In the genomic region with DNA sequence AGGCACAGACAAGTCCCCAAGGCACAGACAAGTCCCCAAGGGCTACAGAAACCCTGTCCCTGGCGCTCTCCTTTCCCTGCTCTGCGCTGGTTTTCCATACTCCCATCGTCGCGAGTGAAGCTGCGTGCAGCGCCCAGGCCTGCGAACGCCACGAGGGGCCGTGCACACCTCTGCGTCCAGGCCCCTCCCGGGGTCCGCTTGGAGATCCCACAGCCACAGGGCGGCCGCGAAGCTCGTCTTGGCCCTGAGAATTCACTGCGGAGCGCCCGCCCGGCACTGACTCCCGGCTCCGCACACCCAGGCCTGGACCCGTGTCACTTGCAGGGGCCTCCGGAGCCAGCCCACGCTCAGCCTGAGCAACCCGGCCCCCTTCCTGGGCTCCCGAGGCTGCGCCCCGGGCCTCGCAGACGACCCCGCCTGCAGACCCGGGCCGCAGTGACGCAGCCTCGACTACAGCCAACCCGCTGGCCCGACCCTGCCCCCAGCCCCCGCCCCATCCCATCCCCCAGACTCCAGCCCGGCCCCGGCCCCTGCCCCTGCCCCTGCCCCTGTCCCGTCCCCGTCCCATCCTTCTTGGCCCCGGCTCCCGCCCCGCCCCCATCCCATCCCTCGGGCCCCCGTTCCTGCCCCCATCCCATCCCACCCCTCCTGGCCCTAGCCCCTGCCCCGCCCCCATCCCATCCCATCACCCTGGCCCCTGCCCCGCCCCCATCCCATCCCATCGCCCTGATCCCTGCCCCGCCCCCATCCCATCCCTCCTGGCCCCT, we compare ENCODE assay signal across 8 cellular contexts. TPM values are rescaled to one million over a fixed set of nuclear protein-coding genes. Genes with fewer than 3 reads are reported as not detected.
A peak's percentile ranks its signal among the peaks of the same experiment; 100 is the strongest.
DNase-seq lines count a peak whose midpoint lies in the region; ATAC-seq and TF ChIP-seq lines count a peak whose summit lies in the region.

No MANE protein-coding gene starts in this region.

- intact Hi-C loops in cardiac septum (cut with DNase I): no loop called here
- intact Hi-C loops in left cardiac atrium (cut with DNase I): no loop called here
- intact Hi-C loops in breast epithelium (cut with DNase I; ENCODE audit: low total_unique reads): loop anchor here (5.0 kb wide), 1 partner anchor 805 kb away; no protein-coding TSS in a partner anchor
- intact Hi-C loops in vagina (cut with DNase I): no loop called here

- DNase-seq in cardiac septum (ENCODE audit: low spot score) (peak; percentile 65), left cardiac atrium (no peak), breast epithelium (ENCODE audit: low spot score in 2 of 2) (peak; percentile 13 to 47), mesenteric fat pad (ENCODE audit: low spot score) (peak; percentile 74), vagina (ENCODE audit: extremely low spot score in 2 of 2) (no peak), NOMO-1 (lab: John Stamatoyannopoulos, UW; ENCODE audit: unreplicated experiment in 2 of 2) (no peak), SKM-1 treated with dmso at 0.1 percent for 144 hours (lab: John Stamatoyannopoulos, UW; ENCODE audit: unreplicated experiment) (no peak)

- TF ChIP-seq POLR2A in breast epithelium (IDR thresholded peaks at IDR 0.05) (no peak), vagina (IDR thresholded peaks at IDR 0.05) (no peak)

- no peak for ATAC-seq in left cardiac atrium
- no peak for ATAC-seq in GM21515 (IDR thresholded peaks at IDR 0.05; ENCODE audit: unreplicated experiment)

- H3K27me3 ChIP-seq in breast epithelium: no peaks in the 10 kb centered on the region
- no peaks in the 10 kb centered on the region for H3K27me3 ChIP-seq in vagina

- peaks cover 3 to 6% of the 10 kb centered on the region in 2 donors for H3K4me1 ChIP-seq in breast epithelium
- peaks cover 22% of the 10 kb centered on the region for H3K4me1 ChIP-seq in vagina

- peak overlapping the region; percentile 65 to 85 (median 75) for H3K4me3 ChIP-seq in breast epithelium
- H3K4me3 ChIP-seq in vagina: peak overlapping the region; percentile 79 to 80

- no peak for TF ChIP-seq CTCF in breast epithelium (IDR thresholded peaks at IDR 0.05)
- no peak for TF ChIP-seq CTCF in vagina (IDR thresholded peaks at IDR 0.05)

- H3K36me3 ChIP-seq in breast epithelium: peaks cover 5% of the 10 kb centered on the region
- peaks cover 0 to 32% of the 10 kb centered on the region in 2 donors for H3K36me3 ChIP-seq in vagina

- no peaks in the 10 kb centered on the region for H3K9me3 ChIP-seq in breast epithelium
- H3K9me3 ChIP-seq in vagina: no peaks in the 10 kb centered on the region

- peak overlapping the region; percentile 86 for H3K27ac ChIP-seq in breast epithelium
- peak overlapping the region; percentile 74 for H3K27ac ChIP-seq in vagina

RNA-seq across cellular contexts. Expression of a gene that starts 0.8 kb away (rescaled TPM):
- total RNA-seq in cardiac septum (20.1 TPM), left cardiac atrium (10 to 100 TPM; 18.1 to 20.3 TPM), breast epithelium (10 to 100 TPM; 20.0 to 22.9 (median 22.1) TPM), mesenteric fat pad (29.6 TPM), vagina (38.3 TPM)

Comparison
In these comparisons a context has a peak if more than half of its experiments do, and no peak if none do; other contexts are left out.
1. DNase-seq: peak in cardiac septum (single experiment), breast epithelium (2 of 2) and mesenteric fat pad (single experiment); none in left cardiac atrium (single experiment), vagina (0 of 2), NOMO-1 (0 of 2) and SKM-1 treated with dmso at 0.1 percent for 144 hours (single experiment).